Comparison of ENCODE assay signal across 8 cellular contexts in genomic region chr14:105490318-105490571, GRCh38. TPM values are rescaled to one million over a fixed set of nuclear protein-coding genes. Genes with fewer than 3 reads are reported as not detected.
DNase-seq lines count a peak whose midpoint lies in the region; ATAC-seq lines count a peak whose summit lies in the region.

No MANE protein-coding gene starts in this region.

- H3K27me3 ChIP-seq in thymus (ENCODE audit: control insufficient read depth, insufficient read depth): peaks cover 16% of the 10 kb centered on the region

- peak overlapping the region; percentile 80 for H3K27ac Mint-ChIP-seq in activated naive CD8-positive, alpha-beta T cell treated with anti-CD3 and anti-CD28 coated beads for 36 hours
- peak overlapping the region in 3 of 6 donors; percentile 50 to 92 (median 85) for H3K27ac Mint-ChIP-seq in immature natural killer cell

- no peaks in the 10 kb centered on the region for H3K9me3 ChIP-seq in thymus (ENCODE audit: control insufficient read depth)

- no peaks in the 10 kb centered on the region for H3K9me3 Mint-ChIP-seq in activated naive CD8-positive, alpha-beta T cell treated with anti-CD3 and anti-CD28 coated beads for 36 hours
- no peaks in the 10 kb centered on the region for H3K9me3 Mint-ChIP-seq in immature natural killer cell

- H3K27ac ChIP-seq in thymus (ENCODE audit: low read depth): peak overlapping the region; percentile 96

- under 1% methylated on average over 31 of the region's 31 CpGs for WGBS in thymus

- H3K36me3 Mint-ChIP-seq in activated naive CD8-positive, alpha-beta T cell treated with anti-CD3 and anti-CD28 coated beads for 36 hours: no peaks in the 10 kb centered on the region
- no peaks in the 10 kb centered on the region for H3K36me3 Mint-ChIP-seq in immature natural killer cell

- H3K4me1 ChIP-seq in thymus (ENCODE audit: control insufficient read depth, insufficient read depth, low read length): peaks cover 21% of the 10 kb centered on the region

- peak; percentile 2 for ATAC-seq in GM18498 (IDR thresholded peaks at IDR 0.05; ENCODE audit: unreplicated experiment)
- ATAC-seq in HG02884 (IDR thresholded peaks at IDR 0.05; ENCODE audit: unreplicated experiment): peak; percentile 1
- no peak for ATAC-seq in esophagus mucosa

- H3K4me3 Mint-ChIP-seq in activated naive CD8-positive, alpha-beta T cell treated with anti-CD3 and anti-CD28 coated beads for 36 hours: peak overlapping the region; percentile 74
- H3K4me3 Mint-ChIP-seq in immature natural killer cell: peak overlapping the region in 3 of 5 donors; percentile 84 to 92 (median 91)

- H3K4me1 Mint-ChIP-seq in activated naive CD8-positive, alpha-beta T cell treated with anti-CD3 and anti-CD28 coated beads for 36 hours: peaks cover 27% of the 10 kb centered on the region
- peaks cover 26 to 36% of the 10 kb centered on the region in 2 donors for H3K4me1 Mint-ChIP-seq in immature natural killer cell

- peaks cover 3% of the 10 kb centered on the region for H3K27me3 Mint-ChIP-seq in activated naive CD8-positive, alpha-beta T cell treated with anti-CD3 and anti-CD28 coated beads for 36 hours
- peaks cover 22 to 56% (median 44%) of the 10 kb centered on the region in 3 donors for H3K27me3 Mint-ChIP-seq in immature natural killer cell (ENCODE audit: low read depth in 3 of 3)

- H3K36me3 ChIP-seq in thymus (ENCODE audit: control insufficient read depth, insufficient read depth): peaks cover 17% of the 10 kb centered on the region

- no peak for DNase-seq in activated naive CD8-positive, alpha-beta T cell treated with anti-CD3 and anti-CD28 coated beads for 36 hours
- DNase-seq in immature natural killer cell (no peak), COR-L47 (lab: John Stamatoyannopoulos, UW) (no peak), HuH-7.5 (ENCODE audit: low spot score) (no peak)

- peak overlapping the region; percentile 65 for H3K4me3 ChIP-seq in thymus (ENCODE audit: low read length)

RNA-seq across cellular contexts. Expression of gene TEDC1, which starts 0.8 kb away (rescaled TPM):
- 10 to 100 TPM; 33.6 to 34.9 TPM for total RNA-seq in activated naive CD8-positive, alpha-beta T cell treated with anti-CD3 and anti-CD28 coated beads for 36 hours
- polyA plus RNA-seq in immature natural killer cell (10 to 100 TPM; 11.4 to 20.3 (median 15.9) TPM), thymus (23.3 TPM)
- 8.9 TPM for total RNA-seq in esophagus mucosa

RNA-seq across cellular contexts. Expression of gene CRIP1, which starts 3.6 kb away (rescaled TPM):
- total RNA-seq in activated naive CD8-positive, alpha-beta T cell treated with anti-CD3 and anti-CD28 coated beads for 36 hours: 10 to 100 TPM; 82.5 to 87.3 TPM
- polyA plus RNA-seq in immature natural killer cell (1,000 to 10,000 TPM in 1 of 3 donors, 100 to 1,000 TPM in 2; 921 to 1,915 (median 940) TPM), thymus (471 TPM)
- 42.6 TPM for total RNA-seq in esophagus mucosa

RNA-seq across cellular contexts. Expression of gene CRIP2, which starts 15.6 kb away (rescaled TPM):
- total RNA-seq in activated naive CD8-positive, alpha-beta T cell treated with anti-CD3 and anti-CD28 coated beads for 36 hours: under 1 TPM; 0.16 to 0.41 TPM
- polyA plus RNA-seq in immature natural killer cell: 10 to 100 TPM in 2 of 3 donors, 1 to 10 TPM in 1; 5.7 to 30.2 (median 18.1) TPM
- 89.7 TPM for polyA plus RNA-seq in thymus
- total RNA-seq in esophagus mucosa: 51.5 TPM

RNA-seq across cellular contexts. Expression of gene TMEM121, which starts 36.1 kb away (rescaled TPM):
- 10 to 100 TPM; 16.7 to 16.8 TPM for total RNA-seq in activated naive CD8-positive, alpha-beta T cell treated with anti-CD3 and anti-CD28 coated beads for 36 hours
- 1 to 10 TPM in 2 of 3 donors, not detected in 1; 1.1 to 1.4 TPM for polyA plus RNA-seq in immature natural killer cell
- 2.1 TPM for polyA plus RNA-seq in thymus
- total RNA-seq in esophagus mucosa: 0.48 TPM

Comparison
In these comparisons a context has a peak if more than half of its experiments do, and no peak if none do; other contexts are left out.
1. RNA of gene CRIP2, which starts 15.6 kb away (total RNA-seq): 51.5 TPM in esophagus mucosa (single experiment); 0.16 to 0.41 TPM in activated naive CD8-positive, alpha-beta T cell treated with anti-CD3 and anti-CD28 coated beads for 36 hours; every median in the first group is over 10 times any median in the second.